Comparison of ENCODE assay signal across 1 cellular context in genomic region chr2:104736026-104736425, GRCh38.
TF ChIP-seq lines count a peak whose summit lies in the region.

No MANE protein-coding gene starts in this region.

TF ChIP-seq in H1, 55 proteins besides CTCF, POLR2A, EP300 and RAD21 (continued from another document):
- TF ChIP-seq E2F6 (IDR thresholded peaks at IDR 0.05) (no peak), USF2 (IDR thresholded peaks at IDR 0.05; ENCODE audit: low read length) (no peak), ASH2L (IDR thresholded peaks at IDR 0.05; ENCODE audit: low read length) (no peak), NRF1 (IDR thresholded peaks at IDR 0.05; ENCODE audit: low read depth, low read length) (no peak), GABPA (IDR thresholded peaks at IDR 0.05; ENCODE audit: borderline replicate concordance, insufficient read depth, low read length) (no peak), SIN3A (conservative IDR thresholded peaks at IDR 0.05 in 1 of 2, IDR thresholded peaks at IDR 0.05 in 1 of 2; ENCODE audit: low read depth in 1 of 2, low read length in 2 of 2) (no peak), CHD1 (IDR thresholded peaks at IDR 0.05; ENCODE audit: low read depth, low read length) (no peak), SAP30 (IDR thresholded peaks at IDR 0.05; ENCODE audit: insufficient read depth, insufficient replicate concordance, low read length) (no peak), PHF8 (conservative IDR thresholded peaks at IDR 0.05; ENCODE audit: low read depth, low read length) (no peak), POLR2AphosphoS5 (IDR thresholded peaks at IDR 0.05; ENCODE audit: low read depth, low read length) (no peak), CREB1 (IDR thresholded peaks at IDR 0.05) (no peak)
